In the genomic region with DNA sequence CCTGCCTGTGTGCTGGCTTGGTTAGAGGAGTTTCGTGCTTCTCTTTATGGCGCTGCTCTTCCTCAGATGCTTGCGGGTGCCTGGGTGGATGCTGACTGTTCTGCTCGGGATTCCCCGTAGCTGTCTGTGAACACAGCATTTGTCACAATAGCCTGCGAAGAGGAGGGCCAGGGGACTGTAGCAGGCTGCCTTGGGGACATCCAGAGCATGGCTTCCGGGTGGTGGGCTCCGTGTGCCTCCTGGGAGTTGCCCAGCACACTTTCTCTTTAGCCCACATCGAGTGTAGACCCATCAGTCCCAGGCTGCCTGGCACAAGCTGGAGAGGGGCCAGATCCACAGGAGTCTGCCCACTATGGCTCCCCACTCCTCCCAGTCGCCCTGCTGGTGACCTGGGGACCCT, we compare ENCODE assay signal across 13 cellular contexts. TPM values are rescaled to one million over a fixed set of nuclear protein-coding genes. Genes with fewer than 3 reads are reported as not detected.
DNase-seq lines count a peak whose midpoint lies in the region; ATAC-seq, FAIRE-seq and TF ChIP-seq lines count a peak whose summit lies in the region.
"Had no signal": no experiment of that assay in that cellular context is flagged by ENCODE, and none has a peak within 500 bp of the region (broad histone marks: within the 10 kb centered on the region; RNA-seq: fewer than 3 reads in every experiment).

No MANE protein-coding gene starts in this region.

- peak overlapping the region; percentile 39 for H3K4me2 ChIP-seq in SU-DHL-6 (ENCODE audit: low read depth, low read length, poor library complexity, severe bottlenecking)

- H3K27ac ChIP-seq in SU-DHL-6 (ENCODE audit: low read depth, low read length) (peak overlapping the region; percentile 64), kidney (ENCODE audit: low read depth in 2 of 2, low read length in 2 of 2) (no peak overlapping the region)
- H3K27ac ChIP-seq: pancreas, VCaP had no signal

- H3K4me3 ChIP-seq in SU-DHL-6 (ENCODE audit: insufficient read depth, low read length, poor library complexity, severe bottlenecking) (no peak overlapping the region), kidney (ENCODE audit: low read length in 2 of 2) (no peak overlapping the region)
- H3K4me3 ChIP-seq: pancreas had no signal

- H3K36me3 ChIP-seq in SU-DHL-6 (ENCODE audit: low read length) (peaks cover 52% of the 10 kb centered on the region), kidney (ENCODE audit: control insufficient read depth in 1 of 2, insufficient read depth in 2 of 2, low read length in 2 of 2) (no peaks in the 10 kb centered on the region)
- H3K36me3 ChIP-seq: pancreas had no signal

- peaks cover 32% of the 10 kb centered on the region for H3F3A ChIP-seq in SU-DHL-6 (ENCODE audit: insufficient read depth)

- H3K27me3 ChIP-seq in SU-DHL-6 (ENCODE audit: low read length) = no peaks in the 10 kb centered on the region
- H3K27me3 ChIP-seq: pancreas had no signal

- H4K20me1 ChIP-seq in SU-DHL-6 (ENCODE audit: low read depth, low read length) = peaks cover 6% of the 10 kb centered on the region; the same call in 1 of the 2 replicates

- H3K4me1 ChIP-seq in kidney (ENCODE audit: control insufficient read depth in 1 of 2, insufficient read depth in 1 of 2, low read depth in 1 of 2, low read length in 2 of 2) = peaks cover 0 to 2% of the 10 kb centered on the region in 2 donors
- H3K4me1 ChIP-seq: pancreas had no signal

- peak overlapping the region; percentile 22; the same call in 1 of the 2 replicates for H3K9ac ChIP-seq in SU-DHL-6 (ENCODE audit: low read length)
- H3K9ac ChIP-seq in kidney (ENCODE audit: low read length in 2 of 2) = no peak overlapping the region

- ATAC-seq in GM18498 (IDR thresholded peaks at IDR 0.05; ENCODE audit: unreplicated experiment) = peak; percentile 46
- ATAC-seq in GM21360 (IDR thresholded peaks at IDR 0.05; ENCODE audit: unreplicated experiment) = peak; percentile 66
- peak; percentile 71 for ATAC-seq in HG03045 (IDR thresholded peaks at IDR 0.05; ENCODE audit: unreplicated experiment)

- peaks cover 14% of the 10 kb centered on the region for H3K4me1 Mint-ChIP-seq in chondrocyte (ENCODE audit: low read depth)
- H3K4me1 Mint-ChIP-seq: central memory CD8-positive, alpha-beta T cell had no signal

- H3K9me3 Mint-ChIP-seq in chondrocyte (ENCODE audit: low read depth) = no peaks in the 10 kb centered on the region
- H3K9me3 Mint-ChIP-seq: CD4-positive, alpha-beta T cell; central memory CD8-positive, alpha-beta T cell had no signal

- H3K4me3 Mint-ChIP-seq in chondrocyte (ENCODE audit: unreplicated experiment) = no peak overlapping the region
- H3K4me3 Mint-ChIP-seq: CD4-positive, alpha-beta T cell; central memory CD8-positive, alpha-beta T cell had no signal

- H3K9me3 ChIP-seq in SU-DHL-6 (ENCODE audit: insufficient read depth, low read length) (no peaks in the 10 kb centered on the region), kidney (ENCODE audit: control insufficient read depth in 1 of 2, low read length in 2 of 2) (no peaks in the 10 kb centered on the region)
- H3K9me3 ChIP-seq: pancreas had no signal

- no peak overlapping the region for H2AFZ ChIP-seq in SU-DHL-6 (ENCODE audit: low read depth, low read length, severe bottlenecking)

- no peaks in the 10 kb centered on the region for H3K9me2 ChIP-seq in SU-DHL-6 (replicated peaks; ENCODE audit: insufficient read depth, low read length)

- H3K27ac Mint-ChIP-seq in chondrocyte (ENCODE audit: unreplicated experiment) = no peak overlapping the region
- H3K27ac Mint-ChIP-seq: CD4-positive, alpha-beta T cell had no signal

- TF ChIP-seq CTCF in SU-DHL-6 (IDR thresholded peaks at IDR 0.05; ENCODE audit: insufficient read depth, low read length, poor library complexity, severe bottlenecking) (no peak), chondrocyte (IDR thresholded peaks at IDR 0.05) (no peak), kidney (IDR thresholded peaks at IDR 0.05; ENCODE audit: borderline replicate concordance, extremely low read depth, insufficient read depth) (no peak)

- H3K79me2 ChIP-seq in SU-DHL-6 (ENCODE audit: insufficient read depth, low read length) = peaks cover 99% of the 10 kb centered on the region

- FAIRE-seq in kidney (lab: Jason Lieb, UNC) = no peak
- FAIRE-seq: pancreas had no signal

- H3K27me3 Mint-ChIP-seq in chondrocyte (ENCODE audit: low read depth) = no peaks in the 10 kb centered on the region
- H3K27me3 Mint-ChIP-seq: central memory CD8-positive, alpha-beta T cell had no signal

- DNase-seq in chondrocyte (ENCODE audit: low spot score) = no peak
- DNase-seq in SK-N-DZ (ENCODE audit: low spot score) = no peak
- DNase-seq in T1000 (lab: John Stamatoyannopoulos, UW) = no peak
- no peak for DNase-seq in kidney
- DNase-seq: CD4-positive, alpha-beta T cell; NCI-H187 treated with DMSO at 0.1 percent for 48 hours; pancreas had no signal

- intact Hi-C loops in kidney (cut with DNase I) = no loop called here

- no peaks in the 10 kb centered on the region for H3K36me3 Mint-ChIP-seq in chondrocyte (ENCODE audit: low read depth)

RNA-seq across cellular contexts. Expression of gene LRRK1, which starts 22.4 kb away (rescaled TPM):
- total RNA-seq in chondrocyte (6.0 to 11.3 TPM (median 10.1 TPM) in 3 replicates), kidney (24.9 TPM)
- polyA plus RNA-seq in SK-N-DZ (2014; cell fraction: cytosol; rRNA removed) = not detected in 2 replicates
- 0.09 TPM in 1 of 2 replicates, not detected in the other for polyA plus RNA-seq in SK-N-DZ (2014; cell fraction: nucleus; rRNA removed)
- polyA plus RNA-seq in kidney (ENCODE audit: insufficient read depth, low read depth, low replicate concordance) = 1.1 TPM
